In the genomic region with DNA sequence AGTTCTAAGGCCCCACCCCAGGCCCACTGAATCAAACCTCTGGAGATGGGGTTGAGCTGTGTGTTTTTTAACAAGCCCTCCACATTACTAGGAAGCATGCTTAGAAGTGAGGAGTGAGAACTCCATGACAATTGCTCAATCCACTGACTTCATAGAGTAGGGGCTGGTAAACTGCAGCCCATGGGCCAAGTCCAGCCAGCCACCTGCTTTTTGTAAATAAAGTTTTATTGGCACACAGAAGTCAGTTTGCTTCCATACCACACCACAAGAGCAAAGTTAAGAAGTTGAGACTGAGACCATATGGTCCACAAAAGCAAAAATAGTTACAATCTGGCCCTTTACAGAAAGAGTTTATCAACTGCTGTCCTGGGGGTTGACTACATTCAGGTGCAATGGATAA, we compare ENCODE assay signal across 8 cellular contexts.
"Had no signal": no experiment of that assay in that cellular context is flagged by ENCODE, and none has a peak within 500 bp of the region (broad histone marks: within the 10 kb centered on the region; RNA-seq: fewer than 3 reads in every experiment).

No MANE protein-coding gene starts in this region.

- FAIRE-seq: G401.6, GM12878, GM12891, GM12892, GM18507, GM19239 had no signal

- ATAC-seq: GM12878 had no signal

- DNase-seq: GDM1, GF-D8 had no signal

- H3K4me3 ChIP-seq: GM12878 had no signal
